In genomic region chr10:71218833-71219120, GRCh38 we compare ENCODE assay signal across 1 cellular context.
TF ChIP-seq lines count a peak whose summit lies in the region.

No MANE protein-coding gene starts in this region.

TF ChIP-seq in K562, 482 proteins besides CTCF, POLR2A, EP300 and RAD21:
- no peak for TF ChIP-seq ZNF395 (CRISPR knock-in tag; IDR thresholded peaks at IDR 0.05)
- no peak for TF ChIP-seq ATF2 (CRISPR knock-in tag; IDR thresholded peaks at IDR 0.05)
- TF ChIP-seq MLLT1 (IDR thresholded peaks at IDR 0.05), result no peak
- no peak for TF ChIP-seq ZNF212 (CRISPR knock-in tag; IDR thresholded peaks at IDR 0.05)
- TF ChIP-seq EGR1 (conservative IDR thresholded peaks at IDR 0.05), result 0 out of 2 replicates have a peak, but pooled peaks have one; percentile 3
- TF ChIP-seq ZNF668 (CRISPR knock-in tag; IDR thresholded peaks at IDR 0.05), result no peak
